Comparison of ENCODE assay signal across 9 cellular contexts in genomic region chr20:49028684-49029083, GRCh38. TPM values are rescaled to one million over a fixed set of nuclear protein-coding genes. Genes with fewer than 3 reads are reported as not detected.
A peak's percentile ranks its signal among the peaks of the same experiment; 100 is the strongest.
DNase-seq lines count a peak whose midpoint lies in the region; ATAC-seq and TF ChIP-seq lines count a peak whose summit lies in the region.
"Had no signal": no experiment of that assay in that cellular context is flagged by ENCODE, and none has a peak within 500 bp of the region (broad histone marks: within the 10 kb centered on the region; RNA-seq: fewer than 3 reads in every experiment).

No MANE protein-coding gene starts in this region.

- no peak overlapping the region for H2AFZ ChIP-seq in mammary epithelial cell (ENCODE audit: low read depth, low read length)

- intact Hi-C loops in mammary epithelial cell (cut with micrococcal nuclease) = loop anchor here (2.0 to 5.0 kb wide), 2 partner anchors 14 to 504 kb away; no protein-coding TSS in a partner anchor

- H2BK15ac ChIP-seq in mesendoderm (replicated peaks; ENCODE audit: low read depth) = no peak overlapping the region

- no peak overlapping the region for H3K27ac ChIP-seq in mammary epithelial cell (ENCODE audit: insufficient read depth, low read depth, low read length)
- H3K27ac ChIP-seq in mesendoderm (ENCODE audit: low read depth, low read length) = no peak overlapping the region

- H3K27me3 ChIP-seq in mammary epithelial cell (ENCODE audit: insufficient read depth, low read length) (no peaks in the 10 kb centered on the region), mesendoderm (ENCODE audit: insufficient read depth, low read length, poor library complexity) (no peaks in the 10 kb centered on the region)

- no peak overlapping the region for H2BK120ac ChIP-seq in mesendoderm (ENCODE audit: low read depth, low read length)

- CTCF ChIA-PET in mammary epithelial cell (lab: Charles Lee; ENCODE audit: low non-redundant PET) = interaction anchor here (0.6 kb wide), 1 partner anchor 292 kb away, joined by 3 read pairs; no protein-coding TSS in a partner anchor
- CTCF ChIA-PET in activated CD8-positive, alpha-beta memory T cell treated with anti-CD3 and anti-CD28 coated beads, Interleukin-2, amount 10 ng/mL, durations not matched to agents 7 days and 5 days (lab: Charles Lee) = interaction anchor here (0.8 to 2.5 kb wide), 4 partner anchors 9 to 189 kb away, joined by 3 to 8 read pairs (median 5); partner anchors contain the start of gene CSE1L

- no peak overlapping the region for H3K18ac ChIP-seq in mesendoderm (ENCODE audit: low read length)

- no peak overlapping the region for H2BK5ac ChIP-seq in mesendoderm (ENCODE audit: low read length)

- H3K9me3 Mint-ChIP-seq in activated CD8-positive, alpha-beta memory T cell treated with anti-CD3 and anti-CD28 coated beads, Interleukin-2, amount 10 ng/mL, durations not matched to agents 7 days and 5 days (ENCODE audit: low read depth) = no peaks in the 10 kb centered on the region

- H3K9me3 ChIP-seq in mammary epithelial cell (replicated peaks; ENCODE audit: insufficient read depth, low read length) = no peaks in the 10 kb centered on the region

- no peaks in the 10 kb centered on the region for H3K4me1 Mint-ChIP-seq in activated CD8-positive, alpha-beta memory T cell treated with anti-CD3 and anti-CD28 coated beads, Interleukin-2, amount 10 ng/mL, durations not matched to agents 7 days and 5 days

- H3K4me1 ChIP-seq in mammary epithelial cell (ENCODE audit: insufficient read depth, low read length) (no peaks in the 10 kb centered on the region), mesendoderm (ENCODE audit: control insufficient read depth, low read depth, low read length) (no peaks in the 10 kb centered on the region)

- no peak overlapping the region for H4K8ac ChIP-seq in mesendoderm (ENCODE audit: low read depth, low read length)

- H3K27ac Mint-ChIP-seq in activated CD8-positive, alpha-beta memory T cell treated with anti-CD3 and anti-CD28 coated beads, Interleukin-2, amount 10 ng/mL, durations not matched to agents 7 days and 5 days = no peak overlapping the region

- DNase-seq in G401 (ENCODE audit: low spot score) (peak; percentile 29), NAMALWA (ENCODE audit: low spot score) (peak; percentile 51), mammary epithelial cell (peak; percentile 13), mesendoderm (peak; percentile 63), HK-2 (ENCODE audit: unreplicated experiment) (no peak), COR-L47 (lab: John Stamatoyannopoulos, UW) (no peak)
- no peak for DNase-seq in activated CD8-positive, alpha-beta memory T cell treated with anti-CD3 and anti-CD28 coated beads, Interleukin-2, amount 10 ng/mL, durations not matched to agents 7 days and 5 days
- DNase-seq: activated naive CD4-positive, alpha-beta T cell treated with Interleukin-2 at 50 U/mL for 16 hours had no signal

- dilution Hi-C loops in mammary epithelial cell (cut with HindIII; ENCODE audit: low sequenced_read_pairs) = no loop called here

- H3K56ac ChIP-seq in mesendoderm (ENCODE audit: low read length) = no peak overlapping the region

- H3K9ac ChIP-seq in mammary epithelial cell (ENCODE audit: insufficient read depth, low read length) (no peak overlapping the region), mesendoderm (ENCODE audit: low read length) (no peak overlapping the region)

- BruUV-seq in mammary epithelial cell (replicated peaks; lab: Mats Ljungman, UMichigan) = no TSS peak

- H3K4me3 ChIP-seq in mammary epithelial cell (replicated peaks in 1 of 3; ENCODE audit: insufficient read depth in 1 of 3, low read depth in 2 of 3, low read length in 3 of 3) (no peak overlapping the region), mesendoderm (ENCODE audit: low read length) (no peak overlapping the region)

- peaks cover 14% of the 10 kb centered on the region for H3K36me3 ChIP-seq in mammary epithelial cell (ENCODE audit: insufficient read depth, low read length)
- peaks cover 3% of the 10 kb centered on the region for H3K36me3 ChIP-seq in mesendoderm (ENCODE audit: control insufficient read depth, insufficient read depth, low read length)

- H3K79me1 ChIP-seq in mesendoderm (ENCODE audit: low read length) = no peaks in the 10 kb centered on the region

- in situ Hi-C loops in G401 (cut with HindIII; ENCODE audit: low sequenced_read_pairs) = no loop called here
- in situ Hi-C loops in mammary epithelial cell (cut with MboI; ENCODE audit: low sequenced_read_pairs in 2 of 2) = no loop called here

- no peaks in the 10 kb centered on the region for H3K27me3 Mint-ChIP-seq in activated CD8-positive, alpha-beta memory T cell treated with anti-CD3 and anti-CD28 coated beads, Interleukin-2, amount 10 ng/mL, durations not matched to agents 7 days and 5 days

- no peak overlapping the region for H3K23ac ChIP-seq in mesendoderm (ENCODE audit: low read length)

- peaks cover 27% of the 10 kb centered on the region for H3K36me3 Mint-ChIP-seq in activated CD8-positive, alpha-beta memory T cell treated with anti-CD3 and anti-CD28 coated beads, Interleukin-2, amount 10 ng/mL, durations not matched to agents 7 days and 5 days

- H3K4ac ChIP-seq in mesendoderm (ENCODE audit: low read depth, low read length) = no peak overlapping the region

- no peak overlapping the region for H4K5ac ChIP-seq in mesendoderm (ENCODE audit: low read length)

- H4K20me1 ChIP-seq in mammary epithelial cell (ENCODE audit: insufficient read depth, low read length) = no peaks in the 10 kb centered on the region

- no peak overlapping the region for H3K4me2 ChIP-seq in mammary epithelial cell (ENCODE audit: insufficient read depth, low read depth, low read length)
- no peak overlapping the region for H3K4me2 ChIP-seq in mesendoderm (ENCODE audit: low read length)

- no peak overlapping the region for H2AK5ac ChIP-seq in mesendoderm (ENCODE audit: low read length)

- no peaks in the 10 kb centered on the region for H3K79me2 ChIP-seq in mammary epithelial cell (ENCODE audit: insufficient read depth, low read length)
- no peaks in the 10 kb centered on the region for H3K79me2 ChIP-seq in mesendoderm (ENCODE audit: control insufficient read depth, insufficient read depth, low read length)

- WGBS in mammary epithelial cell (ENCODE audit: low coverage, missing lambda C conversion rate) = 92% methylated on average over 2 of the region's 2 CpGs
- no CpG with 5 or more reads among the region's 2 CpGs for WGBS in mesendoderm (ENCODE audit: extremely low coverage, insufficient coverage, low lambda C conversion rate)

- ATAC-seq in activated CD8-positive, alpha-beta memory T cell treated with anti-CD3 and anti-CD28 coated beads, Interleukin-2, amount 10 ng/mL, durations not matched to agents 7 days and 5 days = no peak
- ATAC-seq in HG03457 (IDR thresholded peaks at IDR 0.05; ENCODE audit: unreplicated experiment) = no peak

- peak; percentile 26 to 49 for TF ChIP-seq CTCF in mammary epithelial cell (conservative IDR thresholded peaks at IDR 0.05 in 1 of 2, IDR thresholded peaks at IDR 0.05 in 1 of 2; ENCODE audit: extremely low read depth in 1 of 2, insufficient read depth in 1 of 2, low read depth in 1 of 2, low read length in 2 of 2)

- no peak overlapping the region for H3K4me3 Mint-ChIP-seq in activated CD8-positive, alpha-beta memory T cell treated with anti-CD3 and anti-CD28 coated beads, Interleukin-2, amount 10 ng/mL, durations not matched to agents 7 days and 5 days

RNA-seq across cellular contexts. Expression of gene CSE1L, which starts 17.4 kb away (rescaled TPM):
- 153 and 238 TPM in 2 replicates for total RNA-seq in G401 (2014; rRNA removed; shearing (Covaris generic))
- total RNA-seq in mammary epithelial cell = 100 to 1,000 TPM in 1 of 2 donors, 10 to 100 TPM in 1; 83.5 to 114 TPM
- polyA plus RNA-seq in mammary epithelial cell = 74.0 TPM
- 78.9 TPM for polyA minus RNA-seq in mammary epithelial cell
- 255 TPM for polyA plus RNA-seq in mesendoderm (2013, experiment 1 of 2)
- polyA plus RNA-seq in mesendoderm (2013, experiment 2 of 2) = 249 TPM
- total RNA-seq in activated CD8-positive, alpha-beta memory T cell treated with anti-CD3 and anti-CD28 coated beads, Interleukin-2, amount 10 ng/mL, durations not matched to agents 7 days and 5 days = 100 to 1,000 TPM in 1 of 2 experiments, 10 to 100 TPM in 1; 93.1 to 111 TPM

Comparison
In these comparisons a context has a peak if more than half of its experiments do, and no peak if none do; other contexts are left out.
1. DNase-seq: peak in G401 (single experiment), NAMALWA (single experiment), mammary epithelial cell (single experiment) and mesendoderm (single experiment); none in activated CD8-positive, alpha-beta memory T cell treated with anti-CD3 and anti-CD28 coated beads, Interleukin-2, amount 10 ng/mL, durations not matched to agents 7 days and 5 days (single experiment), HK-2 (single experiment) and COR-L47 (single experiment).